1 cellular context compared by ENCODE assay signal in genomic region chr12:49416892-49417291, GRCh38.
TF ChIP-seq lines count a peak whose summit lies in the region.

No MANE protein-coding gene starts in this region.

TF ChIP-seq in WTC11, 78 proteins besides CTCF, POLR2A, EP300 and RAD21 (continued from another document):
- TF ChIP-seq ZBTB43 (CRISPR knock-in tag; IDR thresholded peaks at IDR 0.05) (no peak), ESRRA (CRISPR knock-in tag; IDR thresholded peaks at IDR 0.05; ENCODE audit: borderline replicate concordance) (no peak), NFYB (CRISPR knock-in tag; conservative IDR thresholded peaks at IDR 0.05; ENCODE audit: low read depth) (no peak), ZNF263 (CRISPR knock-in tag; IDR thresholded peaks at IDR 0.05; ENCODE audit: low read depth) (no peak), ATF6 (CRISPR knock-in tag; IDR thresholded peaks at IDR 0.05) (no peak)
